8 cellular contexts compared by ENCODE assay signal in the genomic region with DNA sequence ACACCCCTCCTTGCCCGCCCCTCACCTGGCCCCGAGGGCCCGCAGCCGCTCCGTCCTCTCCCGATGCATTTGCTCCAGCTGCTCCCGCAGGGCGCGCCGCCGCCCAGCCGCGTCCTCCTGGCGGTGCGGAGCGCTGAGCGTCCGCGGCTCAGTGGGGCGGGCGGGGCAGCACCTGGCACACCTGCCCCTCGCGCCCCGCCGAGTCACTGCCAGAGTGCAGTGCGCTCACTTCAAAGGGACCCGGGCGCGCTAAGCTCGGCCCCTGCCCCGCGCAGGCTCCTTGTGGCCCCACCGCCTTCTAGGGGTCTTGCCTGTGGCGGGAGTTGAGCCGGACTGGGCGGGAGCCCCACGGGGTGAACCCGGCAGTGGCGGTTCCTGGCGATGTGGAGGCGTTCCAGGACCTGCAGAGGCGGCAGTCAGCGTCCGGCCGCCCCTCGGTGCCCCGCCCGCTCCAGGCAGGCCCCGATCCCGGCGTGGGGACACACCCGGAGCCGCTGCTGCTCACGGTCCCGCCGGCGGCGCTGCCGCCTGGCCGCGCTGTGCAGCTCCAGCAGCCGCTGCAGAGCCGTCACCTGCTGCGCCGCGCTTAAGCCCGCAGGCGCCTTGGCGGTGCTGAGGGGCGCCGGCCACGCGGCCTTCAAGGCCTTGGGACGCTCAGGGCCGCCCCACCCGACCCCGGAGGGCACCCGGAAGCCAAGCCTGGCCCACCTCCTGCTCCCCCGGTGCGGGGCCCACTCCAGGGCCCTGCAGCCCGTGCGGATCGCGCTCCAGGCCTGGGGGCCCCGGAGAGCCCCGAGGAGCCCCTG. TPM values are rescaled to one million over a fixed set of nuclear protein-coding genes. Genes with fewer than 3 reads are reported as not detected.
DNase-seq lines count a peak whose midpoint lies in the region; ATAC-seq, FAIRE-seq and TF ChIP-seq lines count a peak whose summit lies in the region.

No MANE protein-coding gene starts in this region.

- H3K27ac ChIP-seq in HL-60 (replicated peaks): no peak overlapping the region
- H3K27ac ChIP-seq in VCaP: peak overlapping the region; percentile 65; the same call in 1 of the 2 replicates
- no peak overlapping the region for H3K27ac ChIP-seq in HepG2 (ENCODE audit: extremely low read length, insufficient read depth, low read length)

- no peaks in the 10 kb centered on the region for H3K79me2 ChIP-seq in HepG2 (ENCODE audit: insufficient read depth, low read length)

- FAIRE-seq in HepG2 (lab: Jason Lieb, UNC): no peak

- no peaks in the 10 kb centered on the region for H3K9me3 ChIP-seq in HepG2 (ENCODE audit: low read length)

- CTCF ChIA-PET in BJ (lab: Yijun Ruan, JAX): interaction anchor here (1.5 to 2.9 kb wide), 3 partner anchors 10 to 14 kb away, joined by 4 to 15 read pairs (median 7); no protein-coding TSS in a partner anchor
- CTCF ChIA-PET in HepG2 (lab: Yijun Ruan, JAX; ENCODE audit: low intra/inter-chr PET ratio, low total read pairs): no interaction called here

- TF ChIP-seq POLR2A in HepG2 (IDR thresholded peaks at IDR 0.05; ENCODE audit: insufficient read depth in 1 of 2, low read depth in 2 of 2, low read length in 2 of 2): no peak

- 2% methylated on average over 16 of the region's 86 CpGs for WGBS in HepG2 (ENCODE audit: low lambda C conversion rate)

- in situ Hi-C loops in HepG2 (cut with HindIII; ENCODE audit: extremely low pct_ligation_motif_present, low pct_unique_long_range_greater_than_20kb): no loop called here

- H3K4me3 ChIP-seq in BJ (ENCODE audit: low read depth, low read length) (peak overlapping the region; percentile 39), HL-60 (replicated peaks; ENCODE audit: insufficient read depth, low read length) (peak overlapping the region; percentile 16; the same call in 1 of the 2 replicates), choroid plexus epithelial cell (ENCODE audit: low read depth, low read length) (peak overlapping the region; percentile 44), HepG2 (replicated peaks in 1 of 3; ENCODE audit: insufficient read depth in 1 of 3, low read depth in 2 of 3, low read length in 3 of 3) (peak overlapping the region; percentile 63 to 73 (median 68))

- TF ChIP-seq EP300 in HepG2 (IDR thresholded peaks at IDR 0.05; ENCODE audit: low read depth in 2 of 2, low read length in 2 of 2) (no peak), HepG2 (CRISPR knock-in tag; IDR thresholded peaks at IDR 0.05; ENCODE audit: borderline replicate concordance) (no peak)

- no peak for TF ChIP-seq CTCF in BJ (IDR thresholded peaks at IDR 0.05; ENCODE audit: insufficient read depth, low read depth, low read length)
- TF ChIP-seq CTCF in HL-60 (IDR thresholded peaks at IDR 0.05; ENCODE audit: insufficient read depth, low read length): no peak
- peak; percentile 53 for TF ChIP-seq CTCF in VCaP (conservative IDR thresholded peaks at IDR 0.05)
- TF ChIP-seq CTCF in choroid plexus epithelial cell (conservative IDR thresholded peaks at IDR 0.05; ENCODE audit: low read depth, low read length): no peak
- TF ChIP-seq CTCF in HepG2 (CRISPR knock-in tag; IDR thresholded peaks at IDR 0.05): peak; percentile 31; the same call in 1 of the 2 replicates

- H3K36me3 ChIP-seq in BJ (ENCODE audit: control insufficient read depth, insufficient read depth, low read length) (peaks cover 9% of the 10 kb centered on the region), HepG2 (replicated peaks in 1 of 2; ENCODE audit: control insufficient read depth in 1 of 2, insufficient read depth in 2 of 2, low read length in 2 of 2) (peaks cover 0 to 5% of the 10 kb centered on the region in 2 experiments; a peak in 2 of 5 replicates)

- POLR2A ChIA-PET in BJ (lab: Charles Lee) (no interaction called here), HepG2 (lab: Yijun Ruan, JAX) (no interaction called here)

- H3K27me3 ChIP-seq in BJ (ENCODE audit: control insufficient read depth, insufficient read depth, low read length) (peaks cover 9% of the 10 kb centered on the region), HL-60 (ENCODE audit: insufficient read depth, poor library complexity, severe bottlenecking) (peaks cover 6% of the 10 kb centered on the region), HepG2 (ENCODE audit: control insufficient read depth in 1 of 2, insufficient read depth in 2 of 2, low read length in 2 of 2) (peaks cover 3 to 12% of the 10 kb centered on the region in 2 experiments; a peak in 4 of 5 replicates)

- H2AFZ ChIP-seq in HepG2 (ENCODE audit: low read length): no peak overlapping the region

- peak; percentile 67 for ATAC-seq in GM19035 (IDR thresholded peaks at IDR 0.05; ENCODE audit: unreplicated experiment)
- peak; percentile 88 for ATAC-seq in HepG2

- no peaks in the 10 kb centered on the region for H4K20me1 ChIP-seq in HepG2 (ENCODE audit: insufficient read depth, low read length)

- BruUV-seq in HepG2 (replicated peaks; lab: Mats Ljungman, UMichigan): no TSS peak

- DNase-seq in BJ (ENCODE audit: low read depth): no peak
- peak; percentile 35 to 38 for DNase-seq in HL-60 (ENCODE audit: low read depth in 1 of 2, low spot score in 1 of 2)
- peak; percentile 37 for DNase-seq in choroid plexus epithelial cell (ENCODE audit: low read depth)
- no peak for DNase-seq in HepG2 (ENCODE audit: low spot score)
- DNase-seq in stimulated activated CD4-positive, alpha-beta T cell treated with anti-CD3 and anti-CD28 coated beads, TNF-alpha, amount 100 ng/mL, for 4 hours (ENCODE audit: low read depth in 3 of 3): peak in 2 of 3 experiments; percentile 10 to 38
- DNase-seq in SIG-M5 (lab: John Stamatoyannopoulos, UW): no peak

- peak overlapping the region; percentile 40 for H3K9ac ChIP-seq in HepG2 (ENCODE audit: insufficient read depth, low read depth, low read length)

- H3K4me1 ChIP-seq in HepG2 (ENCODE audit: insufficient read depth, low read length): peaks cover 38% of the 10 kb centered on the region

- intact Hi-C loops in HepG2 (cut with micrococcal nuclease; ENCODE audit: unreplicated experiment): loop anchor here (10.0 kb wide), 1 partner anchor 85 kb away; no protein-coding TSS in a partner anchor

- peak overlapping the region; percentile 83 for H3K4me2 ChIP-seq in HepG2 (ENCODE audit: low read depth, low read length)

- no peak; the same call in 1 of the 2 replicates for TF ChIP-seq RAD21 in HepG2 (CRISPR knock-in tag; IDR thresholded peaks at IDR 0.05)

RNA-seq across cellular contexts. Expression of a gene that starts 6.7 kb away (rescaled TPM):
- polyA plus RNA-seq in BJ (2011; rRNA removed) (192 and 198 TPM in 2 replicates), HepG2 (2011; rRNA removed) (132 and 144 TPM in 2 replicates)
- polyA minus RNA-seq in BJ (2011; rRNA and poly(A)+ RNA removed): 38.3 and 44.2 TPM in 2 replicates
- total RNA-seq in HepG2 (2016; rRNA removed; fragmentation: Illumina TruSeq; extraction: Trizol): 87.2 and 107 TPM in 2 replicates
- 91.7 and 127 TPM in 2 replicates for total RNA-seq in HepG2 (2016; cell fraction: cytosol; rRNA removed; fragmentation: Illumina TruSeq; extraction: Trizol; ENCODE audit: low read depth)
- total RNA-seq in HepG2 (2016; cell fraction: insoluble cytoplasmic fraction; rRNA removed; fragmentation: Illumina TruSeq; extraction: Trizol): 86.6 and 128 TPM in 2 replicates
- 87.9 and 101 TPM in 2 replicates for total RNA-seq in HepG2 (2016; cell fraction: membrane; rRNA removed; fragmentation: Illumina TruSeq; extraction: Trizol)
- 29.8 and 31.5 TPM in 2 replicates for total RNA-seq in HepG2 (2016; cell fraction: nucleus; rRNA removed; fragmentation: Illumina TruSeq; extraction: Trizol)
- 149 and 216 TPM in 2 replicates for polyA plus RNA-seq in HepG2 (2011; cell fraction: cytosol; rRNA removed)
- polyA plus RNA-seq in HepG2 (2011; cell fraction: nucleus; rRNA removed): 54.3 and 63.6 TPM in 2 replicates
- polyA plus RNA-seq in HepG2 (2012): 127 and 131 TPM in 2 replicates
- 134 and 154 TPM in 2 replicates for polyA plus RNA-seq in HepG2 (2016; cell fraction: cytosol; fragmentation: Illumina TruSeq; extraction: Trizol; ENCODE audit: low read depth)
- polyA plus RNA-seq in HepG2 (2016; cell fraction: insoluble cytoplasmic fraction; fragmentation: Illumina TruSeq; extraction: Trizol; ENCODE audit: low read depth): 186 and 188 TPM in 2 replicates
- 130 and 137 TPM in 2 replicates for polyA plus RNA-seq in HepG2 (2016; cell fraction: membrane; fragmentation: Illumina TruSeq; extraction: Trizol; ENCODE audit: low read depth)
- 74.2 and 75.8 TPM in 2 replicates for polyA plus RNA-seq in HepG2 (2016; cell fraction: nucleus; fragmentation: Illumina TruSeq; extraction: Trizol; ENCODE audit: insufficient read depth, low read depth)
- polyA minus RNA-seq in HepG2 (2011; rRNA and poly(A)+ RNA removed; ENCODE audit: low replicate concordance): 39.4 and 64.2 TPM in 2 replicates
- polyA minus RNA-seq in HepG2 (2011; cell fraction: cytosol; rRNA and poly(A)+ RNA removed): 18.0 and 20.1 TPM in 2 replicates
- polyA minus RNA-seq in HepG2 (2011; cell fraction: nucleus; rRNA and poly(A)+ RNA removed): 9.9 and 10.6 TPM in 2 replicates

RNA-seq across cellular contexts. Expression of a gene that starts 39.1 kb away (rescaled TPM):
- polyA plus RNA-seq in BJ (2011; rRNA removed): 24.6 and 58.6 TPM in 2 replicates
- 174 and 276 TPM in 2 replicates for polyA minus RNA-seq in BJ (2011; rRNA and poly(A)+ RNA removed)
- 0.01 and 0.02 TPM in 2 replicates for total RNA-seq in HepG2 (2016; rRNA removed; fragmentation: Illumina TruSeq; extraction: Trizol)
- total RNA-seq in HepG2 (2016; cell fraction: cytosol; rRNA removed; fragmentation: Illumina TruSeq; extraction: Trizol; ENCODE audit: low read depth): not detected in 2 replicates
- under 0.01 TPM in 1 of 2 replicates, not detected in the other for total RNA-seq in HepG2 (2016; cell fraction: insoluble cytoplasmic fraction; rRNA removed; fragmentation: Illumina TruSeq; extraction: Trizol)
- not detected in 2 replicates for total RNA-seq in HepG2 (2016; cell fraction: membrane; rRNA removed; fragmentation: Illumina TruSeq; extraction: Trizol)
- 0.06 TPM in 1 of 2 replicates, not detected in the other for total RNA-seq in HepG2 (2016; cell fraction: nucleus; rRNA removed; fragmentation: Illumina TruSeq; extraction: Trizol)
- polyA plus RNA-seq in HepG2 (2011; rRNA removed): 0.01 TPM in 1 of 2 replicates, not detected in the other
- polyA plus RNA-seq in HepG2 (2011; cell fraction: cytosol; rRNA removed): 0.01 TPM in 2 replicates
- polyA plus RNA-seq in HepG2 (2011; cell fraction: nucleus; rRNA removed): 0.02 and 0.05 TPM in 2 replicates
- polyA plus RNA-seq in HepG2 (2012): 0.01 TPM in 1 of 2 replicates, not detected in the other
- polyA plus RNA-seq in HepG2 (2016; cell fraction: cytosol; fragmentation: Illumina TruSeq; extraction: Trizol; ENCODE audit: low read depth): not detected in 2 replicates
- not detected in 2 replicates for polyA plus RNA-seq in HepG2 (2016; cell fraction: insoluble cytoplasmic fraction; fragmentation: Illumina TruSeq; extraction: Trizol; ENCODE audit: low read depth)
- not detected in 2 replicates for polyA plus RNA-seq in HepG2 (2016; cell fraction: membrane; fragmentation: Illumina TruSeq; extraction: Trizol; ENCODE audit: low read depth)
- polyA plus RNA-seq in HepG2 (2016; cell fraction: nucleus; fragmentation: Illumina TruSeq; extraction: Trizol; ENCODE audit: insufficient read depth, low read depth): not detected in 2 replicates
- 0.16 and 0.19 TPM in 2 replicates for polyA minus RNA-seq in HepG2 (2011; rRNA and poly(A)+ RNA removed; ENCODE audit: low replicate concordance)
- 0.09 and 0.10 TPM in 2 replicates for polyA minus RNA-seq in HepG2 (2011; cell fraction: cytosol; rRNA and poly(A)+ RNA removed)
- polyA minus RNA-seq in HepG2 (2011; cell fraction: nucleus; rRNA and poly(A)+ RNA removed): under 0.01 TPM in 1 of 2 replicates, not detected in the other

RNA-seq across cellular contexts. Expression of a gene that starts 41.2 kb away (rescaled TPM):
- polyA plus RNA-seq in BJ (2011; rRNA removed): 0.02 TPM in 1 of 2 replicates, not detected in the other
- not detected in 2 replicates for polyA minus RNA-seq in BJ (2011; rRNA and poly(A)+ RNA removed)
- 0.22 and 1.0 TPM in 2 replicates for total RNA-seq in HepG2 (2016; rRNA removed; fragmentation: Illumina TruSeq; extraction: Trizol)
- 0.26 and 0.51 TPM in 2 replicates for total RNA-seq in HepG2 (2016; cell fraction: cytosol; rRNA removed; fragmentation: Illumina TruSeq; extraction: Trizol; ENCODE audit: low read depth)
- total RNA-seq in HepG2 (2016; cell fraction: insoluble cytoplasmic fraction; rRNA removed; fragmentation: Illumina TruSeq; extraction: Trizol): 0.37 and 1.2 TPM in 2 replicates
- total RNA-seq in HepG2 (2016; cell fraction: membrane; rRNA removed; fragmentation: Illumina TruSeq; extraction: Trizol): 0.28 and 0.48 TPM in 2 replicates
- total RNA-seq in HepG2 (2016; cell fraction: nucleus; rRNA removed; fragmentation: Illumina TruSeq; extraction: Trizol): 1.3 and 2.0 TPM in 2 replicates
- 0.37 and 0.46 TPM in 2 replicates for polyA plus RNA-seq in HepG2 (2011; rRNA removed)
- polyA plus RNA-seq in HepG2 (2011; cell fraction: cytosol; rRNA removed): 0.12 and 0.31 TPM in 2 replicates
- 6.6 and 8.0 TPM in 2 replicates for polyA plus RNA-seq in HepG2 (2011; cell fraction: nucleus; rRNA removed)
- 0.28 TPM in 2 replicates for polyA plus RNA-seq in HepG2 (2012)
- polyA plus RNA-seq in HepG2 (2016; cell fraction: cytosol; fragmentation: Illumina TruSeq; extraction: Trizol; ENCODE audit: low read depth): 0.09 and 0.12 TPM in 2 replicates
- 0.17 and 0.24 TPM in 2 replicates for polyA plus RNA-seq in HepG2 (2016; cell fraction: insoluble cytoplasmic fraction; fragmentation: Illumina TruSeq; extraction: Trizol; ENCODE audit: low read depth)
- 0.20 and 0.23 TPM in 2 replicates for polyA plus RNA-seq in HepG2 (2016; cell fraction: membrane; fragmentation: Illumina TruSeq; extraction: Trizol; ENCODE audit: low read depth)
- 2.1 and 3.1 TPM in 2 replicates for polyA plus RNA-seq in HepG2 (2016; cell fraction: nucleus; fragmentation: Illumina TruSeq; extraction: Trizol; ENCODE audit: insufficient read depth, low read depth)
- 0.07 and 0.58 TPM in 2 replicates for polyA minus RNA-seq in HepG2 (2011; rRNA and poly(A)+ RNA removed; ENCODE audit: low replicate concordance)
- not detected in 2 replicates for polyA minus RNA-seq in HepG2 (2011; cell fraction: cytosol; rRNA and poly(A)+ RNA removed)
- 1.1 and 1.4 TPM in 2 replicates for polyA minus RNA-seq in HepG2 (2011; cell fraction: nucleus; rRNA and poly(A)+ RNA removed)

Comparison
In these comparisons a context has a peak if more than half of its experiments do, and no peak if none do; other contexts are left out.
1. DNase-seq: peak in HL-60 (2 of 2), choroid plexus epithelial cell (single experiment) and stimulated activated CD4-positive, alpha-beta T cell treated with anti-CD3 and anti-CD28 coated beads, TNF-alpha, amount 100 ng/mL, for 4 hours (2 of 3); none in BJ (single experiment), HepG2 (single experiment) and SIG-M5 (single experiment).
2. H3K4me3 ChIP-seq: peak in every context shown above with its lines; median percentile 68 in HepG2; 44 in choroid plexus epithelial cell; 39 in BJ; 16 in HL-60.
3. CTCF ChIP-seq: peak in VCaP (single experiment) and HepG2 (single experiment); none in BJ (single experiment), HL-60 (single experiment) and choroid plexus epithelial cell (single experiment).
4. RNA of a gene that starts 39.1 kb away (polyA plus RNA-seq): 24.6 to 58.6 TPM in BJ; 0.01 to 0.05 TPM in HepG2; every median in the first group is over 10 times any median in the second.